8 cellular contexts compared by ENCODE assay signal in the genomic region with DNA sequence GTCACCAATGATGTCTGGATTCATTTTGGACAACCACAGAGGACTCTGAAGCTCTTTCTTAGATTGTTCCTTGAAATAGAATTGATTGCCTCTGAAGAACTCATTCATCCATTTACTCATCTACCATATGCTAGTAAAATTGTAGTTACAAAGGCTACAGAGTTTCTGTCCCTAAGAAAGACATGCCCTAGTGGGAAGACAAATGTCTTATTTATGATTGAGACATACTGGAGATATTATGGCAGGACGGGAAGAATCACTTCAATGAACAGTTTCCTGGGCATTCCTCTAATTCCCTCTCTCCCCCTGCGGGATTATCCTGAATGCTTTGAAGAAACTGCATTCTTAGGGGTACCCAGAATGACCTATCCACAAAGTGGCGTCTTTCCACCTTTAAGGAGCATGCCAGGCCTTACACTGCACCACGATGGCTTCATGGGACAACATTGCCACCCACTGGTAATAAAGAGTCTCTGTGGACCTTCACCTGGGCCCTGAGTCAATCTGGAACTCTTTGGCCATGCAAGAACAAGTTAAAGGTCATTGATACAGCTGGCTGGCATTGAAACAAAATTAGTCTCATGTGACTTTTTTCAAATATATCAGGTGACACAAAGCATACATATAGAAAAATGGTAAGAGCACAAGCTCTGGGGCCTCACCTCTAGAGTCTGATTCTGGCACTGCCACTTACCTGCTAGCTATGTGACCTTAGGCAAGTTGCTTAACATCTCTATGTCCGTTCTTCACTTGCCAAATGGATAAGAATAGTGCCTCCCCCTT.
DNase-seq lines count a peak whose midpoint lies in the region; ATAC-seq and TF ChIP-seq lines count a peak whose summit lies in the region.

No MANE protein-coding gene starts in this region.

- no peak overlapping the region for H3K4me3 ChIP-seq in cardiac fibroblast (replicated peaks in 1 of 2; ENCODE audit: low read depth in 2 of 2, low read length in 2 of 2)

- TF ChIP-seq CTCF in cardiac fibroblast (IDR thresholded peaks at IDR 0.05; ENCODE audit: low read depth, low read length): peak; percentile 77

- DNase-seq in AML-193 (lab: John Stamatoyannopoulos, UW) (peak; percentile 46 to 69), NCI-H2227 treated with DMSO at 0.1 percent for 48 hours (lab: John Stamatoyannopoulos, UW) (peak; percentile 1), cardiac fibroblast (ENCODE audit: low read depth in 2 of 2) (peak; percentile 88 to 89), kidney glomerular epithelial cell (lab: John Stamatoyannopoulos, UW) (peak; percentile 61)
- DNase-seq in activated CD4-positive, CD25-positive, alpha-beta regulatory T cell treated with anti-CD3 and anti-CD28 coated beads, Interleukin-2, amount 50 U/mL, for 72 hours: peak; percentile 41
- peak; percentile 14 to 18 (median 16) for DNase-seq in stimulated activated CD4-positive, alpha-beta T cell treated with anti-CD3 and anti-CD28 coated beads, TNF-alpha, amount 100 ng/mL, for 1 hour (ENCODE audit: low read depth in 3 of 3, low spot score in 1 of 3)

- ATAC-seq in GM19023 (IDR thresholded peaks at IDR 0.05; ENCODE audit: unreplicated experiment) (peak; percentile 99), HG03097 (IDR thresholded peaks at IDR 0.05; ENCODE audit: low FRiP score, unreplicated experiment) (peak; percentile 96)

Comparison
In these comparisons a context has a peak if more than half of its experiments do, and no peak if none do; other contexts are left out.
1. DNase-seq: peak in every context shown above with its lines; median percentile 88 in cardiac fibroblast; 61 in kidney glomerular epithelial cell; 58 in AML-193; 41 in activated CD4-positive, CD25-positive, alpha-beta regulatory T cell treated with anti-CD3 and anti-CD28 coated beads, Interleukin-2, amount 50 U/mL, for 72 hours; 16 in stimulated activated CD4-positive, alpha-beta T cell treated with anti-CD3 and anti-CD28 coated beads, TNF-alpha, amount 100 ng/mL, for 1 hour; 1 in NCI-H2227 treated with DMSO at 0.1 percent for 48 hours.